8 cellular contexts compared by ENCODE assay signal in genomic region chr17:35486920-35487727, GRCh38. TPM values are rescaled to one million over a fixed set of nuclear protein-coding genes. Genes with fewer than 3 reads are reported as not detected.
A peak's percentile ranks its signal among the peaks of the same experiment; 100 is the strongest.
DNase-seq lines count a peak whose midpoint lies in the region; ATAC-seq and TF ChIP-seq lines count a peak whose summit lies in the region.

No MANE protein-coding gene starts in this region.

- 6 to 8% (median 7%) methylated on average over 40 to 41 of the region's 41 CpGs for WGBS in ovary, 3 donors
- 9% methylated on average over 34 to 37 of the region's 41 CpGs for WGBS in thyroid gland, 2 donors

- peak; percentile 59 for ATAC-seq in GM18498 (IDR thresholded peaks at IDR 0.05; ENCODE audit: unreplicated experiment)

- no peaks in the 10 kb centered on the region for H3K79me2 ChIP-seq in OCI-LY7 (ENCODE audit: insufficient read depth, low read depth, low read length)

- TF ChIP-seq EP300 in ovary (IDR thresholded peaks at IDR 0.05): no peak

- no peaks in the 10 kb centered on the region for H4K20me1 ChIP-seq in OCI-LY7 (ENCODE audit: insufficient read depth, low read length)

- H3K27me3 ChIP-seq in ovary (no peaks in the 10 kb centered on the region), thyroid gland (peaks cover 40% of the 10 kb centered on the region), SJCRH30 (peaks cover 7% of the 10 kb centered on the region; the same call in 1 of the 2 replicates)

- intact Hi-C loops in ovary (cut with DNase I) (no loop called here), thyroid gland (cut with DNase I) (no loop called here), OCI-LY7 (cut with micrococcal nuclease; ENCODE audit: unreplicated experiment) (no loop called here)

- H3K9me3 ChIP-seq in ovary (peaks cover 0 to 11% of the 10 kb centered on the region in 2 donors), thyroid gland (no peaks in the 10 kb centered on the region), OCI-LY7 (ENCODE audit: low read length) (no peaks in the 10 kb centered on the region), SJCRH30 (replicated peaks) (no peaks in the 10 kb centered on the region)

- H3K4me1 ChIP-seq in ovary (ENCODE audit: insufficient read depth) (peaks cover 2% of the 10 kb centered on the region), thyroid gland (peaks cover 4 to 11% of the 10 kb centered on the region in 2 donors), OCI-LY7 (ENCODE audit: insufficient read depth, low read length, poor library complexity, severe bottlenecking) (no peaks in the 10 kb centered on the region), SJCRH30 (no peaks in the 10 kb centered on the region)

- POLR2A ChIA-PET in OCI-LY7 (lab: Charles Lee): no interaction called here

- BruUV-seq in OCI-LY7 (replicated peaks; lab: Mats Ljungman, UMichigan): no TSS peak

- no peaks in the 10 kb centered on the region for H3K9me2 ChIP-seq in OCI-LY7 (ENCODE audit: insufficient read depth, low read length)

- H3K4me3 ChIP-seq in ovary (peak overlapping the region; percentile 37), thyroid gland (replicated peaks in 1 of 3) (peak overlapping the region in 2 of 3 donors; percentile 47), OCI-LY7 (ENCODE audit: low read depth, low read length, poor library complexity, severe bottlenecking) (no peak overlapping the region), SJCRH30 (no peak overlapping the region)

- H2AFZ ChIP-seq in OCI-LY7 (ENCODE audit: low read length): no peak overlapping the region

- CTCF ChIA-PET in OCI-LY7 (lab: Charles Lee; ENCODE audit: unreplicated experiment): no interaction called here

- H3K4me2 ChIP-seq in OCI-LY7 (ENCODE audit: low read length): no peak overlapping the region

- DNase-seq in MV-4-11 (lab: John Stamatoyannopoulos, UW) (peak; percentile 93), activated T-cell treated with anti-CD3 and anti-CD28 coated beads for 48 hours (ENCODE audit: low read depth) (peak; percentile 82), fibroblast of peridontal ligament (ENCODE audit: extremely low read depth) (peak; percentile 34), ovary (peak; percentile 28 to 69 (median 51)), thyroid gland (peak; percentile 70 to 74), OCI-LY7 (ENCODE audit: low spot score) (no peak), SJCRH30 (no peak)

- H3K36me3 ChIP-seq in ovary (no peaks in the 10 kb centered on the region), thyroid gland (no peaks in the 10 kb centered on the region), OCI-LY7 (ENCODE audit: insufficient read depth, low read length) (no peaks in the 10 kb centered on the region), SJCRH30 (no peaks in the 10 kb centered on the region)

- no peak overlapping the region for H3K27ac ChIP-seq in ovary
- peak overlapping the region in 1 of 3 donors; percentile 58 for H3K27ac ChIP-seq in thyroid gland
- no peak overlapping the region for H3K27ac ChIP-seq in OCI-LY7 (ENCODE audit: low read depth, low read length, poor library complexity, severe bottlenecking)
- H3K27ac ChIP-seq in SJCRH30: no peak overlapping the region

- TF ChIP-seq POLR2A in ovary (IDR thresholded peaks at IDR 0.05) (no peak), thyroid gland (IDR thresholded peaks at IDR 0.05) (no peak)

- TF ChIP-seq CTCF in ovary (IDR thresholded peaks at IDR 0.05) (no peak), thyroid gland (IDR thresholded peaks at IDR 0.05) (no peak), OCI-LY7 (conservative IDR thresholded peaks at IDR 0.05; ENCODE audit: low read length) (no peak)

RNA-seq across cellular contexts. Expression of gene SLFN13, which starts 38.6 kb away (rescaled TPM):
- total RNA-seq in ovary (10 to 100 TPM in 5 of 7 donors, 1 to 10 TPM in 2; 1.7 to 20.6 (median 14.4) TPM), thyroid gland (10 to 100 TPM; 13.6 to 31.8 (median 17.9) TPM), OCI-LY7 (2022) (not detected in 2 replicates)
- 1 to 10 TPM in 1 of 2 donors, under 1 TPM in 1; 0.99 to 6.4 TPM for polyA plus RNA-seq in ovary
- not detected in 2 replicates for total RNA-seq in OCI-LY7 (2014; rRNA removed; shearing (Covaris generic))
- total RNA-seq in SJCRH30 (2014; rRNA removed; shearing (Covaris generic)): 0.28 and 0.69 TPM in 2 replicates

RNA-seq across cellular contexts. Expression of gene SLFN12L, which starts 50.4 kb away (rescaled TPM):
- total RNA-seq in ovary (1 to 10 TPM in 2 of 7 donors, under 1 TPM in 5; 0.23 to 1.2 (median 0.79) TPM), thyroid gland (1 to 10 TPM; 1.2 to 3.5 (median 1.6) TPM), OCI-LY7 (2022) (not detected in 2 replicates)
- 1 to 10 TPM in 1 of 2 donors, under 1 TPM in 1; 0.53 to 1.2 TPM for polyA plus RNA-seq in ovary
- not detected in 2 replicates for total RNA-seq in OCI-LY7 (2014; rRNA removed; shearing (Covaris generic))
- total RNA-seq in SJCRH30 (2014; rRNA removed; shearing (Covaris generic)): not detected in 2 replicates

RNA-seq across cellular contexts. Expression of gene SLFN12, which starts 54.8 kb away (rescaled TPM):
- total RNA-seq in ovary (10 to 100 TPM in 2 of 7 donors, 1 to 10 TPM in 5; 7.0 to 11.3 (median 7.8) TPM), thyroid gland (10 to 100 TPM; 10.3 to 16.3 (median 13.1) TPM), OCI-LY7 (2022) (not detected in 2 replicates)
- polyA plus RNA-seq in ovary: 10 to 100 TPM in 1 of 2 donors, 1 to 10 TPM in 1; 4.4 to 10.3 TPM
- 0.06 TPM in 1 of 2 replicates, not detected in the other for total RNA-seq in OCI-LY7 (2014; rRNA removed; shearing (Covaris generic))
- 16.3 and 19.0 TPM in 2 replicates for total RNA-seq in SJCRH30 (2014; rRNA removed; shearing (Covaris generic))

Comparison
In these comparisons a context has a peak if more than half of its experiments do, and no peak if none do; other contexts are left out.
1. DNase-seq: peak in MV-4-11 (single experiment), activated T-cell treated with anti-CD3 and anti-CD28 coated beads for 48 hours (single experiment), fibroblast of peridontal ligament (single experiment), ovary (5 of 5) and thyroid gland (2 of 2); none in OCI-LY7 (single experiment) and SJCRH30 (0 of 2).
2. H3K4me3 ChIP-seq: peak in ovary (single experiment) and thyroid gland (2 of 3); none in OCI-LY7 (single experiment) and SJCRH30 (single experiment).
3. RNA of gene SLFN12, which starts 54.8 kb away (total RNA-seq): 16.3 to 19.0 TPM in SJCRH30, 10.3 to 16.3 TPM in thyroid gland and 7.0 to 11.3 TPM in ovary; 0.06 TPM in OCI-LY7; every median in the first group is over 4 times any median in the second.